27 cellular contexts compared by ENCODE assay signal in genomic region chr6:150030611-150031010, GRCh38. TPM values are rescaled to one million over a fixed set of nuclear protein-coding genes. Genes with fewer than 3 reads are reported as not detected.
"Had no signal": no experiment of that assay in that cellular context is flagged by ENCODE, and none has a peak within 500 bp of the region (broad histone marks: within the 10 kb centered on the region; RNA-seq: fewer than 3 reads in every experiment).

No MANE protein-coding gene starts in this region.

- H3K9me3 ChIP-seq: colonic mucosa, heart left ventricle, neutrophil, right atrium auricular region, sigmoid colon, testis, tibial nerve, upper lobe of right lung, vagina had no signal

- H3K36me3 ChIP-seq: colonic mucosa, heart left ventricle, neutrophil, right atrium auricular region, sigmoid colon, tibial nerve, upper lobe of right lung, vagina had no signal

- H3K4me3 ChIP-seq: colonic mucosa, heart left ventricle, right atrium auricular region, sigmoid colon, testis, tibial nerve, upper lobe of right lung, vagina had no signal

- FAIRE-seq: frontal cortex, islet of Langerhans, small intestine had no signal

- H3K27ac ChIP-seq: colonic mucosa, heart left ventricle, neutrophil, right atrium auricular region, sigmoid colon, testis, tibial nerve, upper lobe of right lung, vagina had no signal

- ATAC-seq: heart left ventricle, upper lobe of right lung had no signal

- H3K9me3 Mint-ChIP-seq: naive thymus-derived CD8-positive, alpha-beta T cell; stimulated activated naive CD8-positive, alpha-beta T cell treated with anti-CD3 and anti-CD28 coated beads, Interleukin-15, Interleukin-2, amounts not matched to agents 100 ng/mL and 50 ng/mL, for 24 hours had no signal

- DNase-seq: colonic mucosa; effector CD4-positive, alpha-beta T cell; heart left ventricle; hippocampal formation; kidney glomerular epithelial cell; mesendoderm; naive thymus-derived CD8-positive, alpha-beta T cell; sigmoid colon; small intestine; stimulated activated CD4-positive, alpha-beta T cell treated with anti-CD3 and anti-CD28 coated beads, Interleukin-12 subunit alpha, Interleukin-12 subunit beta, amount 100 ng/mL, for 4 hours; testis; upper lobe of right lung had no signal

- H3K4me3 Mint-ChIP-seq: naive thymus-derived CD8-positive, alpha-beta T cell; stimulated activated naive CD8-positive, alpha-beta T cell treated with anti-CD3 and anti-CD28 coated beads, Interleukin-15, Interleukin-2, amounts not matched to agents 100 ng/mL and 50 ng/mL, for 24 hours had no signal

- H3K27ac Mint-ChIP-seq: naive thymus-derived CD8-positive, alpha-beta T cell; stimulated activated naive CD8-positive, alpha-beta T cell treated with anti-CD3 and anti-CD28 coated beads, Interleukin-15, Interleukin-2, amounts not matched to agents 100 ng/mL and 50 ng/mL, for 24 hours had no signal

- H3K27me3 ChIP-seq: colonic mucosa, testis, vagina had no signal

RNA-seq across cellular contexts. Expression of gene RAET1L, which starts 5.3 kb away (rescaled TPM):
- total RNA-seq: dermis microvascular lymphatic vessel endothelial cell; fibroblast of lung; frontal cortex; glomerular endothelial cell; heart left ventricle; liver; lung microvascular endothelial cell; naive thymus-derived CD8-positive, alpha-beta T cell; osteoblast; right atrium auricular region; sigmoid colon; subcutaneous adipose tissue; tibial nerve; upper lobe of right lung had no signal
- polyA plus RNA-seq: fibroblast of lung; heart left ventricle; liver; naive thymus-derived CD8-positive, alpha-beta T cell; neural cell; sigmoid colon; small intestine had no signal
